ENCODE assay signal across 19 cellular contexts in the genomic region with DNA sequence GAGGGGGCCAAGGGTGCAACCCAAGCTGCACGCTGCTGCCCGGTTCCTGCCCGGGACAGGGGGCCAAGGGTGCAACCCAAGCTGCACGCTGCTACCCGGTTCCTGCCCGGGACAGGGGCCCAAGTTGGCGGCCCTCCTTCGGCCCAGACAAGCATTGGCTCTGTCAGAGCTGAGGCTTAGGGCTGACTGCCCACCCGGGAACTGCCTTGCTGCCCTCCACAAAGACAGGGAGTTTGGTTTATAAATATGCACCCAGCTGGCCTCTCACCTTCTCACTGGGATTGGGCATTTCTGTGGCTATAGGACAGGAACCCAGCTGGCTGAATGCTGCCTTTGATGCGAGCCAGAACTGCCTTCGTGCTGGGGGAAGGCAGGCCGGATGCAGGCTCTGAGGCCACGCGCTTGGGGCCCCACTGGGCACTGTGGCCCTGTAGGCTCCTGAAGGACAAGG.
DNase-seq lines count a peak whose midpoint lies in the region; ATAC-seq and TF ChIP-seq lines count a peak whose summit lies in the region.
"Had no signal": no experiment of that assay in that cellular context is flagged by ENCODE, and none has a peak within 500 bp of the region (broad histone marks: within the 10 kb centered on the region; RNA-seq: fewer than 3 reads in every experiment).

No MANE protein-coding gene starts in this region.

- H3K4me2 ChIP-seq in osteoblast (ENCODE audit: insufficient read depth, low read length) (peak overlapping the region; percentile 22), hepatocyte (no peak overlapping the region)

- no peaks in the 10 kb centered on the region for H3K9me3 Mint-ChIP-seq in stimulated activated memory B cell treated with anti-CD40 and anti-IgM and Interleukin-4, amounts not matched to agents 10 μg/mL and 1 μg/mL and 100 μg/mL, for 72 hours

- DNase-seq in RPMI7951 (ENCODE audit: low read depth) (peak; percentile 49), globus pallidus (ENCODE audit: low spot score) (peak; percentile 11), osteoblast (ENCODE audit: insufficient read length, low spot score, missing footprints) (no peak), hepatocyte (ENCODE audit: low spot score) (no peak), erythroblast (lab: John Stamatoyannopoulos, UW) (no peak)
- DNase-seq in stimulated activated naive CD4-positive, alpha-beta T cell (lab: John Stamatoyannopoulos, UW), result no peak
- DNase-seq: Calu3; CD8-positive, alpha-beta memory T cell; Kasumi-1; NCI-H1048; NCI-H1417 treated with DMSO at 0.1 percent for 48 hours; NCI-H187; NCI-H2107; NCI-H446 treated with DMSO at 0.1 percent for 48 hours; NCI-H526 treated with DMSO at 0.1 percent for 48 hours; Right ventricle myocardium superior had no signal

- WGBS in hepatocyte (ENCODE audit: low lambda C conversion rate, missing lambda C conversion rate), result 92% methylated on average over 14 of the region's 14 CpGs

- H3K4me3 ChIP-seq in osteoblast (ENCODE audit: insufficient read depth, low read length) (peak overlapping the region; percentile 1), hepatocyte (no peak overlapping the region)

- peak overlapping the region; percentile 49 for H3K27ac ChIP-seq in osteoblast (ENCODE audit: low read depth, low read length)
- no peak overlapping the region for H3K27ac ChIP-seq in hepatocyte
- H3K27ac ChIP-seq: C4-2B had no signal

- ATAC-seq in stimulated activated memory B cell treated with anti-CD40 and anti-IgM and Interleukin-4, amounts not matched to agents 10 μg/mL and 1 μg/mL and 100 μg/mL, for 72 hours, result peak; percentile 39
- no peak for ATAC-seq in GM21367 (IDR thresholded peaks at IDR 0.05; ENCODE audit: unreplicated experiment)

- H2AFZ ChIP-seq in osteoblast (ENCODE audit: low read length) (peak overlapping the region; percentile 78), hepatocyte (no peak overlapping the region)

- no peak overlapping the region for H3K4me3 Mint-ChIP-seq in stimulated activated memory B cell treated with anti-CD40 and anti-IgM and Interleukin-4, amounts not matched to agents 10 μg/mL and 1 μg/mL and 100 μg/mL, for 72 hours
- H3K4me3 Mint-ChIP-seq: CD8-positive, alpha-beta memory T cell had no signal

- H3K27me3 Mint-ChIP-seq in stimulated activated memory B cell treated with anti-CD40 and anti-IgM and Interleukin-4, amounts not matched to agents 10 μg/mL and 1 μg/mL and 100 μg/mL, for 72 hours, result peaks cover 8% of the 10 kb centered on the region

- H4K20me1 ChIP-seq in osteoblast (ENCODE audit: insufficient read depth, low read length), result no peaks in the 10 kb centered on the region
- H4K20me1 ChIP-seq in hepatocyte (ENCODE audit: insufficient read depth, poor library complexity, severe bottlenecking), result no peaks in the 10 kb centered on the region

- no peak for TF ChIP-seq CTCF in osteoblast (IDR thresholded peaks at IDR 0.05; ENCODE audit: extremely low read depth, low read depth, low read length)
- TF ChIP-seq CTCF in hepatocyte (IDR thresholded peaks at IDR 0.05; ENCODE audit: poor library complexity), result no peak

- TF ChIP-seq POLR2A in erythroblast (IDR thresholded peaks at IDR 0.05; ENCODE audit: low read length), result no peak

- no peak overlapping the region for H3K27ac Mint-ChIP-seq in stimulated activated memory B cell treated with anti-CD40 and anti-IgM and Interleukin-4, amounts not matched to agents 10 μg/mL and 1 μg/mL and 100 μg/mL, for 72 hours
- H3K27ac Mint-ChIP-seq: CD8-positive, alpha-beta memory T cell had no signal

- no peaks in the 10 kb centered on the region for H3K79me2 ChIP-seq in osteoblast (ENCODE audit: insufficient read depth, low read length)
- H3K79me2 ChIP-seq in hepatocyte, result no peaks in the 10 kb centered on the region

- H3K9me2 ChIP-seq in hepatocyte (replicated peaks; ENCODE audit: insufficient read depth), result no peaks in the 10 kb centered on the region

- H3K27me3 ChIP-seq in osteoblast (ENCODE audit: insufficient read depth, low read length) (no peaks in the 10 kb centered on the region), hepatocyte (no peaks in the 10 kb centered on the region)

- H3K36me3 ChIP-seq in osteoblast (ENCODE audit: insufficient read depth, low read length), result no peaks in the 10 kb centered on the region
- H3K36me3 ChIP-seq in hepatocyte (replicated peaks; ENCODE audit: insufficient read depth, low read depth), result no peaks in the 10 kb centered on the region

- no peaks in the 10 kb centered on the region for H3K4me1 Mint-ChIP-seq in stimulated activated memory B cell treated with anti-CD40 and anti-IgM and Interleukin-4, amounts not matched to agents 10 μg/mL and 1 μg/mL and 100 μg/mL, for 72 hours
- H3K4me1 Mint-ChIP-seq: CD8-positive, alpha-beta memory T cell had no signal

- H3K36me3 Mint-ChIP-seq in stimulated activated memory B cell treated with anti-CD40 and anti-IgM and Interleukin-4, amounts not matched to agents 10 μg/mL and 1 μg/mL and 100 μg/mL, for 72 hours, result no peaks in the 10 kb centered on the region
- H3K36me3 Mint-ChIP-seq: CD8-positive, alpha-beta memory T cell had no signal

- H3K9me3 ChIP-seq in osteoblast (ENCODE audit: low read depth, low read length) (no peaks in the 10 kb centered on the region), hepatocyte (ENCODE audit: low read depth) (no peaks in the 10 kb centered on the region)

- peaks cover 15% of the 10 kb centered on the region for H3K4me1 ChIP-seq in osteoblast (ENCODE audit: insufficient read depth, low read length)
- no peaks in the 10 kb centered on the region for H3K4me1 ChIP-seq in hepatocyte (ENCODE audit: insufficient read depth)

Comparison
In these comparisons a context has a peak if more than half of its experiments do, and no peak if none do; other contexts are left out.
1. DNase-seq: peak in RPMI7951 (single experiment) and globus pallidus (single experiment); none in osteoblast (single experiment), hepatocyte (single experiment), erythroblast (0 of 2) and stimulated activated naive CD4-positive, alpha-beta T cell (0 of 6).